22 cellular contexts compared by ENCODE assay signal in the genomic region with DNA sequence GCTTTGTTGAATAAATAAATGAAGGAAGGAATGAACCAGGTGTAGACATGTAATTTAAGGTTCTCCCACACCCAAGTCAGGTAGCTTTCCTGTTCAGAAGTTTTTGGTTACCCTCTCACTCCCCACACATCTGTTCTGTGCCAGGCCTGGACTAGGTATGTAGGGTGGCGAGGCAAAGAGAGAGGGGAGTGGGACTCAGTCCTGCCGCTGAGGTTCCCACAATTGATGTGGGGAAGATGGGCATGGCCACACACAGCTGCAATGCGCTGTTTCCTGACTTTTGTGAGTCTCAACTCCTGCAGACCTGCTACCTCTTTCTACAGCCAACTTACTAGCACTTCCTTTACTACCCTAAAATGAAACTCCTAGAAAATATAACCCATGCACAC.
A peak's percentile ranks its signal among the peaks of the same experiment; 100 is the strongest.
DNase-seq lines count a peak whose midpoint lies in the region; TF ChIP-seq lines count a peak whose summit lies in the region.
"Had no signal": no experiment of that assay in that cellular context is flagged by ENCODE, and none has a peak within 500 bp of the region (broad histone marks: within the 10 kb centered on the region; RNA-seq: fewer than 3 reads in every experiment).

No MANE protein-coding gene starts in this region.

- H3K4me2 ChIP-seq in neural progenitor cell, result no peak overlapping the region
- H3K4me2 ChIP-seq: GM23338 had no signal

- H3K4me3 Mint-ChIP-seq in mesothelial cell of epicardium (no peak overlapping the region), neural progenitor cell (no peak overlapping the region)
- H3K4me3 Mint-ChIP-seq: CD4-positive, alpha-beta T cell; GM23338 had no signal

- no peaks in the 10 kb centered on the region for H3K27me3 Mint-ChIP-seq in mesothelial cell of epicardium (ENCODE audit: low read depth)
- H3K27me3 Mint-ChIP-seq in neural progenitor cell (ENCODE audit: insufficient read depth, low read depth), result peaks cover 4% of the 10 kb centered on the region
- H3K27me3 Mint-ChIP-seq: CD4-positive, alpha-beta T cell had no signal

- H3K36me3 Mint-ChIP-seq in mesothelial cell of epicardium, result no peaks in the 10 kb centered on the region
- no peaks in the 10 kb centered on the region for H3K36me3 Mint-ChIP-seq in neural progenitor cell

- TF ChIP-seq CTCF in coronary artery (IDR thresholded peaks at IDR 0.05) (no peak), mesothelial cell of epicardium (IDR thresholded peaks at IDR 0.05; ENCODE audit: unreplicated experiment) (no peak), neural progenitor cell (IDR thresholded peaks at IDR 0.05) (no peak)

- peak overlapping the region in 1 of 2 donors; percentile 47 for H3K9ac ChIP-seq in stomach smooth muscle (ENCODE audit: low read length in 2 of 2)
- H3K9ac ChIP-seq in neural progenitor cell, result no peak overlapping the region

- H2AFZ ChIP-seq in neural progenitor cell (replicated peaks), result no peak overlapping the region
- H2AFZ ChIP-seq: GM23338 had no signal

- no peaks in the 10 kb centered on the region for H3K79me2 ChIP-seq in neural progenitor cell (ENCODE audit: low read depth)

- H3K27me3 ChIP-seq in stomach smooth muscle (ENCODE audit: control insufficient read depth in 1 of 2, insufficient read depth in 2 of 2, low read length in 2 of 2) (peaks cover 0 to 14% of the 10 kb centered on the region in 2 donors), neural progenitor cell (no peaks in the 10 kb centered on the region)
- H3K27me3 ChIP-seq: BE2C had no signal

- peaks cover 53% of the 10 kb centered on the region for H3K4me1 Mint-ChIP-seq in mesothelial cell of epicardium
- peaks cover 22% of the 10 kb centered on the region for H3K4me1 Mint-ChIP-seq in neural progenitor cell

- H3K27ac ChIP-seq in coronary artery (peak overlapping the region in 1 of 2 donors; percentile 44), stomach smooth muscle (ENCODE audit: low read length) (peak overlapping the region; percentile 81), neural progenitor cell (no peak overlapping the region)
- H3K27ac ChIP-seq: 22Rv1, HL-60, RWPE1 had no signal

- H3K36me3 ChIP-seq in stomach smooth muscle (ENCODE audit: control insufficient read depth in 2 of 2, insufficient read depth in 2 of 2, low read length in 2 of 2) (no peaks in the 10 kb centered on the region), neural progenitor cell (no peaks in the 10 kb centered on the region)
- H3K36me3 ChIP-seq: BE2C had no signal

- H3K9me3 Mint-ChIP-seq in mesothelial cell of epicardium (peaks cover 19% of the 10 kb centered on the region), neural progenitor cell (no peaks in the 10 kb centered on the region)
- H3K9me3 Mint-ChIP-seq: CD4-positive, alpha-beta T cell; GM23338 had no signal

- H3F3A ChIP-seq in neural progenitor cell (ENCODE audit: low read depth), result no peaks in the 10 kb centered on the region

- H3K9me3 ChIP-seq in stomach smooth muscle (ENCODE audit: control insufficient read depth in 2 of 2, low read length in 2 of 2), result no peaks in the 10 kb centered on the region
- no peaks in the 10 kb centered on the region for H3K9me3 ChIP-seq in neural progenitor cell (ENCODE audit: low read depth)
- H3K9me3 ChIP-seq: BE2C had no signal

- H3K4me1 ChIP-seq in stomach smooth muscle (ENCODE audit: control insufficient read depth, insufficient read depth, low read length) (peaks cover 40% of the 10 kb centered on the region), neural progenitor cell (no peaks in the 10 kb centered on the region)

- H3K27ac Mint-ChIP-seq in mesothelial cell of epicardium, result peak overlapping the region; percentile 77
- no peak overlapping the region for H3K27ac Mint-ChIP-seq in neural progenitor cell
- H3K27ac Mint-ChIP-seq: CD4-positive, alpha-beta T cell; GM23338 had no signal

- peaks cover 6% of the 10 kb centered on the region for H4K20me1 ChIP-seq in neural progenitor cell (ENCODE audit: low read depth)

- peak; percentile 5 for DNase-seq in activated CD8-positive, alpha-beta memory T cell treated with anti-CD3 and anti-CD28 coated beads for 24 hours
- DNase-seq in activated CD8-positive, alpha-beta memory T cell treated with anti-CD3 and anti-CD28 coated beads, Interleukin-2, amount 50 U/mL, for 48 hours, result no peak
- DNase-seq in coronary artery (ENCODE audit: low spot score) (peak; percentile 52), mesothelial cell of epicardium (ENCODE audit: low spot score in 2 of 2, unreplicated experiment in 2 of 2) (no peak), SKM-1 treated with dmso at 0.1 percent for 144 hours (lab: John Stamatoyannopoulos, UW; ENCODE audit: unreplicated experiment) (no peak), NCI-H2171 treated with DMSO at 0.1 percent for 48 hours (lab: John Stamatoyannopoulos, UW) (no peak), neural progenitor cell (ENCODE audit: low spot score) (no peak)
- DNase-seq: BE2C; CD4-positive, alpha-beta T cell; GDM1; MV-4-11; NCI-H1417 treated with DMSO at 0.1 percent for 48 hours; NCI-H2029; NCI-H2171; NCI-H82; PC-3 had no signal

- H3K4me3 ChIP-seq in coronary artery (no peak overlapping the region), stomach smooth muscle (ENCODE audit: low read length in 2 of 2) (no peak overlapping the region), neural progenitor cell (no peak overlapping the region)
- H3K4me3 ChIP-seq: GM12878, GM23338 had no signal

Comparison
In these comparisons a context has a peak if more than half of its experiments do, and no peak if none do; other contexts are left out.
1. DNase-seq: peak in activated CD8-positive, alpha-beta memory T cell treated with anti-CD3 and anti-CD28 coated beads for 24 hours (single experiment) and coronary artery (single experiment); none in activated CD8-positive, alpha-beta memory T cell treated with anti-CD3 and anti-CD28 coated beads, Interleukin-2, amount 50 U/mL, for 48 hours (single experiment), mesothelial cell of epicardium (0 of 2), SKM-1 treated with dmso at 0.1 percent for 144 hours (single experiment), NCI-H2171 treated with DMSO at 0.1 percent for 48 hours (single experiment) and neural progenitor cell (single experiment).